Comparison of ENCODE assay signal across 8 cellular contexts in genomic region chr2:207239754-207240494, GRCh38.
DNase-seq lines count a peak whose midpoint lies in the region; ATAC-seq and TF ChIP-seq lines count a peak whose summit lies in the region.

No MANE protein-coding gene starts in this region.

- peaks cover 8 to 56% (median 24%) of the 10 kb centered on the region in 6 donors for H3K4me1 ChIP-seq in spleen

- 44 to 62% (median 56%) methylated on average over 9 of the region's 9 CpGs for WGBS in spleen, 5 donors

- H3K27ac ChIP-seq in spleen = peak overlapping the region in 7 of 8 donors; percentile 42 to 84 (median 72)

- H3K9me3 ChIP-seq in spleen = peaks cover 0 to 3% (median 0%) of the 10 kb centered on the region in 8 donors

- H3K4me3 ChIP-seq in epithelial cell of esophagus (ENCODE audit: low read length) (peak overlapping the region; percentile 12), spleen (peak overlapping the region in 1 of 8 donors; percentile 8)

- TF ChIP-seq POLR2A in spleen (IDR thresholded peaks at IDR 0.05) = no peak

- H3K27me3 ChIP-seq in spleen (replicated peaks in 1 of 7) = no peaks in the 10 kb centered on the region

- peak; percentile 48 for DNase-seq in NCI-H2107 treated with DMSO at 0.1 percent for 48 hours (lab: John Stamatoyannopoulos, UW; ENCODE audit: unreplicated experiment)
- no peak for DNase-seq in NCI-H2107 (lab: John Stamatoyannopoulos, UW)
- DNase-seq in NCI-H226 = peak; percentile 22
- DNase-seq in epithelial cell of esophagus (ENCODE audit: low read depth) = peak; percentile 94
- DNase-seq in spleen = no peak

- ATAC-seq in HG02852 (IDR thresholded peaks at IDR 0.05; ENCODE audit: unreplicated experiment) (no peak), GM19455 (IDR thresholded peaks at IDR 0.05; ENCODE audit: unreplicated experiment) (no peak), GM19328 (IDR thresholded peaks at IDR 0.05; ENCODE audit: unreplicated experiment) (no peak)

- no peak for TF ChIP-seq CTCF in epithelial cell of esophagus (IDR thresholded peaks at IDR 0.05; ENCODE audit: insufficient read depth, low read depth, low read length, missing control alignments)
- no peak for TF ChIP-seq CTCF in spleen (IDR thresholded peaks at IDR 0.05 in 8 of 11, conservative IDR thresholded peaks at IDR 0.05 in 3 of 11)

- intact Hi-C loops in spleen (cut with DNase I; ENCODE audit: low total_unique reads) = no loop called here

- no peaks in the 10 kb centered on the region for H3K36me3 ChIP-seq in spleen

Comparison
In these comparisons a context has a peak if more than half of its experiments do, and no peak if none do; other contexts are left out.
1. DNase-seq: peak in NCI-H2107 treated with DMSO at 0.1 percent for 48 hours (single experiment), NCI-H226 (single experiment) and epithelial cell of esophagus (single experiment); none in NCI-H2107 (single experiment) and spleen (single experiment).